14 cellular contexts compared by ENCODE assay signal in genomic region chr3:45907769-45908705, GRCh38. TPM values are rescaled to one million over a fixed set of nuclear protein-coding genes. Genes with fewer than 3 reads are reported as not detected.
DNase-seq lines count a peak whose midpoint lies in the region; ATAC-seq and TF ChIP-seq lines count a peak whose summit lies in the region.
"Had no signal": no experiment of that assay in that cellular context is flagged by ENCODE, and none has a peak within 500 bp of the region (broad histone marks: within the 10 kb centered on the region; RNA-seq: fewer than 3 reads in every experiment).

No MANE protein-coding gene starts in this region.

- no peak for TF ChIP-seq POLR2A in esophagus squamous epithelium (IDR thresholded peaks at IDR 0.05)

- intact Hi-C loops in activated CD4-positive, alpha-beta T cell treated with anti-CD3 and anti-CD28 coated beads, Interleukin-2, amount 10 ng/mL, durations not matched to agents 24 days and 14 days (cut with micrococcal nuclease) = no loop called here
- intact Hi-C loops in esophagus squamous epithelium (cut with DNase I) (no loop called here), psoas muscle (cut with DNase I) (loop anchor here (5.0 kb wide), 1 partner anchor 146 kb away; no protein-coding TSS in a partner anchor)

- no peaks in the 10 kb centered on the region for H3K36me3 ChIP-seq in SJSA1
- no peaks in the 10 kb centered on the region for H3K36me3 ChIP-seq in esophagus squamous epithelium
- peaks cover 0 to 21% of the 10 kb centered on the region in 2 donors for H3K36me3 ChIP-seq in psoas muscle (ENCODE audit: insufficient read depth in 1 of 2, low read depth in 1 of 2)

- H3K9me3 Mint-ChIP-seq in activated CD4-positive, alpha-beta T cell treated with anti-CD3 and anti-CD28 coated beads, Interleukin-2, amount 10 ng/mL, durations not matched to agents 24 days and 14 days = peaks cover 17% of the 10 kb centered on the region
- H3K9me3 Mint-ChIP-seq: memory B cell had no signal

- H3K4me3 ChIP-seq in SJSA1 (no peak overlapping the region), esophagus squamous epithelium (no peak overlapping the region), psoas muscle (no peak overlapping the region)

- H3K27me3 Mint-ChIP-seq in activated CD4-positive, alpha-beta T cell treated with anti-CD3 and anti-CD28 coated beads, Interleukin-2, amount 10 ng/mL, durations not matched to agents 24 days and 14 days = peaks cover 31% of the 10 kb centered on the region
- H3K27me3 Mint-ChIP-seq: memory B cell had no signal

- DNase-seq in activated CD4-positive, alpha-beta T cell treated with anti-CD3 and anti-CD28 coated beads, Interleukin-2, amount 10 ng/mL, durations not matched to agents 24 days and 14 days = peak; percentile 79
- no peak for DNase-seq in activated CD4-positive, alpha-beta T cell treated with anti-CD3 and anti-CD28 coated beads, Interleukin-2, amount 50 U/mL, for 4 hours
- DNase-seq in SJSA1 (ENCODE audit: low read depth in 1 of 2, low spot score in 2 of 2) (peak; percentile 44 to 48), esophagus squamous epithelium (lab: John Stamatoyannopoulos, UW) (no peak), psoas muscle (no peak)
- DNase-seq in effector CD4-positive, alpha-beta T cell = no peak
- DNase-seq: NK-92 treated with Interleukin-12 subunit alpha and Interleukin-12 subunit beta, amount 100 ng/mL, for 24 hours; SW 1271 had no signal

- no peak overlapping the region for H3K27ac Mint-ChIP-seq in activated CD4-positive, alpha-beta T cell treated with anti-CD3 and anti-CD28 coated beads, Interleukin-2, amount 10 ng/mL, durations not matched to agents 24 days and 14 days
- H3K27ac Mint-ChIP-seq: memory B cell had no signal

- H3K27ac ChIP-seq in SJSA1 (peak overlapping the region; percentile 15; the same call in 1 of the 2 replicates), esophagus squamous epithelium (peak overlapping the region in 3 of 4 donors; percentile 9 to 69 (median 68)), psoas muscle (no peak overlapping the region)

- 68 to 70% methylated on average over 10 to 11 of the region's 13 CpGs for WGBS in esophagus squamous epithelium, 2 donors
- WGBS in psoas muscle, 3 donors = 65 to 68% (median 67%) methylated on average over 13 of the region's 13 CpGs

- H3K4me1 ChIP-seq in SJSA1 (replicated peaks) = peaks cover 30% of the 10 kb centered on the region
- H3K4me1 ChIP-seq in esophagus squamous epithelium = peaks cover 0 to 4% (median 0%) of the 10 kb centered on the region in 3 donors
- H3K4me1 ChIP-seq in psoas muscle = peaks cover 7% of the 10 kb centered on the region

- H3K4me3 Mint-ChIP-seq in activated CD4-positive, alpha-beta T cell treated with anti-CD3 and anti-CD28 coated beads, Interleukin-2, amount 10 ng/mL, durations not matched to agents 24 days and 14 days = peak overlapping the region; percentile 20
- H3K4me3 Mint-ChIP-seq: memory B cell had no signal

- 0 out of 2 replicates have a peak, but pooled peaks cover under 1% of the 10 kb centered on the region for H3K9me3 ChIP-seq in SJSA1 (replicated peaks)
- H3K9me3 ChIP-seq in esophagus squamous epithelium = no peaks in the 10 kb centered on the region
- no peaks in the 10 kb centered on the region for H3K9me3 ChIP-seq in psoas muscle

- no peaks in the 10 kb centered on the region for H3K27me3 ChIP-seq in SJSA1 (replicated peaks)
- no peaks in the 10 kb centered on the region for H3K27me3 ChIP-seq in esophagus squamous epithelium
- H3K27me3 ChIP-seq in psoas muscle (ENCODE audit: insufficient read depth in 3 of 3, low read length in 2 of 3) = no peaks in the 10 kb centered on the region

- no peak for TF ChIP-seq CTCF in esophagus squamous epithelium (IDR thresholded peaks at IDR 0.05)
- no peak for TF ChIP-seq CTCF in psoas muscle (IDR thresholded peaks at IDR 0.05)

- ATAC-seq in psoas muscle (peak; percentile 67 to 80 (median 78)), GM21381 (IDR thresholded peaks at IDR 0.05; ENCODE audit: unreplicated experiment) (no peak), GM21367 (IDR thresholded peaks at IDR 0.05; ENCODE audit: unreplicated experiment) (no peak)

- peaks cover 22% of the 10 kb centered on the region for H3K36me3 Mint-ChIP-seq in activated CD4-positive, alpha-beta T cell treated with anti-CD3 and anti-CD28 coated beads, Interleukin-2, amount 10 ng/mL, durations not matched to agents 24 days and 14 days (ENCODE audit: low read depth)

- peaks cover 24% of the 10 kb centered on the region for H3K4me1 Mint-ChIP-seq in activated CD4-positive, alpha-beta T cell treated with anti-CD3 and anti-CD28 coated beads, Interleukin-2, amount 10 ng/mL, durations not matched to agents 24 days and 14 days

RNA-seq across cellular contexts. Expression of gene CCR9, which starts 21.7 kb away (rescaled TPM):
- not detected in 2 replicates for total RNA-seq in activated CD4-positive, alpha-beta T cell treated with anti-CD3 and anti-CD28 coated beads, Interleukin-2, amount 10 ng/mL, durations not matched to agents 24 days and 14 days
- not detected in 2 replicates for total RNA-seq in SJSA1 (2014; rRNA removed; shearing (Covaris generic))
- total RNA-seq in esophagus squamous epithelium (not detected), psoas muscle (not detected)
- under 1 TPM in 1 of 3 donors, not detected in 2; 0.03 TPM for polyA plus RNA-seq in psoas muscle
- total RNA-seq: A172, cerebellum, renal cortical epithelial cell had no signal

RNA-seq across cellular contexts. Expression of gene CXCR6, which starts 35.2 kb away (rescaled TPM):
- 15.2 TPM in 2 replicates for total RNA-seq in activated CD4-positive, alpha-beta T cell treated with anti-CD3 and anti-CD28 coated beads, Interleukin-2, amount 10 ng/mL, durations not matched to agents 24 days and 14 days
- total RNA-seq in SJSA1 (2014; rRNA removed; shearing (Covaris generic)) = not detected in 2 replicates
- total RNA-seq in esophagus squamous epithelium (10 to 100 TPM in 1 of 4 donors, 1 to 10 TPM in 3; 1.7 to 12.0 (median 4.4) TPM), psoas muscle (under 1 TPM in 1 of 4 donors, not detected in 3; 0.50 TPM)
- polyA plus RNA-seq in psoas muscle = under 1 TPM in 2 of 3 donors, not detected in 1; 0.05 to 0.10 TPM
- total RNA-seq: A172, cerebellum, renal cortical epithelial cell had no signal

Comparison
In these comparisons a context has a peak if more than half of its experiments do, and no peak if none do; other contexts are left out.
1. DNase-seq: peak in activated CD4-positive, alpha-beta T cell treated with anti-CD3 and anti-CD28 coated beads, Interleukin-2, amount 10 ng/mL, durations not matched to agents 24 days and 14 days (single experiment) and SJSA1 (2 of 2); none in activated CD4-positive, alpha-beta T cell treated with anti-CD3 and anti-CD28 coated beads, Interleukin-2, amount 50 U/mL, for 4 hours (0 of 2), esophagus squamous epithelium (single experiment), psoas muscle (0 of 2) and effector CD4-positive, alpha-beta T cell (single experiment).
2. ATAC-seq: peak in psoas muscle (4 of 4); none in GM21381 (single experiment) and GM21367 (single experiment).
3. intact Hi-C loops: an anchor here in psoas muscle (5.0 kb wide); none called in activated CD4-positive, alpha-beta T cell treated with anti-CD3 and anti-CD28 coated beads, Interleukin-2, amount 10 ng/mL, durations not matched to agents 24 days and 14 days and esophagus squamous epithelium.